ENCODE assay signal across 1 cellular context in the genomic region with DNA sequence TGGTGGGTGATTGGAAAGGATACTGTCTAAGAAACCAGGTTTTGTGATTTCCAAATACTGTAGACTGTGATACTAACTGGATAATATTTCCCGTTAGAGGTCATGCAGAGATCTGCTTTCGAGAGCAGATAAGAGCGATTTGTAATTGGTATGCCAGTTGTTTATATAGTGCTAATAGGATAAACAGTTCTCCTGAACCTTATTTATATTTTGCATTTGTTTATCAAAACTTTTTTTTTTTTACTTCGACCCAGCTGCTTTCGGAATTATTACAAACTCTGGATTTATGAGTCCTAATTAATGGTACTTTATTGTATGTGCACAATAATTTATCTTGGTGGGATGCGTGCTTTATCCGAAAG.
TF ChIP-seq lines count a peak whose summit lies in the region.

No MANE protein-coding gene starts in this region.

TF ChIP-seq in H1, 55 proteins besides CTCF, POLR2A, EP300 and RAD21:
- TF ChIP-seq MAFK (IDR thresholded peaks at IDR 0.05; ENCODE audit: low read depth, low read length) = no peak
- TF ChIP-seq KDM5A (IDR thresholded peaks at IDR 0.05; ENCODE audit: low read length) = no peak
- TF ChIP-seq TCF12 (IDR thresholded peaks at IDR 0.05; ENCODE audit: low read depth, low read length) = no peak
- no peak for TF ChIP-seq CREB1 (IDR thresholded peaks at IDR 0.05)
- TF ChIP-seq NANOG (IDR thresholded peaks at IDR 0.05; ENCODE audit: insufficient read depth, low read depth, low read length, poor library complexity, severe bottlenecking) = no peak
- no peak for TF ChIP-seq HDAC6 (IDR thresholded peaks at IDR 0.05; ENCODE audit: low read depth, low read length)
- TF ChIP-seq BCL11A (IDR thresholded peaks at IDR 0.05; ENCODE audit: low read depth in 2 of 2, low read length in 2 of 2) = no peak
- no peak for TF ChIP-seq SP1 (IDR thresholded peaks at IDR 0.05; ENCODE audit: low read depth, low read length)
- no peak for TF ChIP-seq JUN (IDR thresholded peaks at IDR 0.05; ENCODE audit: low read depth, low read length)
- no peak for TF ChIP-seq SP2 (IDR thresholded peaks at IDR 0.05; ENCODE audit: low read length)
- TF ChIP-seq, protein P1, sequence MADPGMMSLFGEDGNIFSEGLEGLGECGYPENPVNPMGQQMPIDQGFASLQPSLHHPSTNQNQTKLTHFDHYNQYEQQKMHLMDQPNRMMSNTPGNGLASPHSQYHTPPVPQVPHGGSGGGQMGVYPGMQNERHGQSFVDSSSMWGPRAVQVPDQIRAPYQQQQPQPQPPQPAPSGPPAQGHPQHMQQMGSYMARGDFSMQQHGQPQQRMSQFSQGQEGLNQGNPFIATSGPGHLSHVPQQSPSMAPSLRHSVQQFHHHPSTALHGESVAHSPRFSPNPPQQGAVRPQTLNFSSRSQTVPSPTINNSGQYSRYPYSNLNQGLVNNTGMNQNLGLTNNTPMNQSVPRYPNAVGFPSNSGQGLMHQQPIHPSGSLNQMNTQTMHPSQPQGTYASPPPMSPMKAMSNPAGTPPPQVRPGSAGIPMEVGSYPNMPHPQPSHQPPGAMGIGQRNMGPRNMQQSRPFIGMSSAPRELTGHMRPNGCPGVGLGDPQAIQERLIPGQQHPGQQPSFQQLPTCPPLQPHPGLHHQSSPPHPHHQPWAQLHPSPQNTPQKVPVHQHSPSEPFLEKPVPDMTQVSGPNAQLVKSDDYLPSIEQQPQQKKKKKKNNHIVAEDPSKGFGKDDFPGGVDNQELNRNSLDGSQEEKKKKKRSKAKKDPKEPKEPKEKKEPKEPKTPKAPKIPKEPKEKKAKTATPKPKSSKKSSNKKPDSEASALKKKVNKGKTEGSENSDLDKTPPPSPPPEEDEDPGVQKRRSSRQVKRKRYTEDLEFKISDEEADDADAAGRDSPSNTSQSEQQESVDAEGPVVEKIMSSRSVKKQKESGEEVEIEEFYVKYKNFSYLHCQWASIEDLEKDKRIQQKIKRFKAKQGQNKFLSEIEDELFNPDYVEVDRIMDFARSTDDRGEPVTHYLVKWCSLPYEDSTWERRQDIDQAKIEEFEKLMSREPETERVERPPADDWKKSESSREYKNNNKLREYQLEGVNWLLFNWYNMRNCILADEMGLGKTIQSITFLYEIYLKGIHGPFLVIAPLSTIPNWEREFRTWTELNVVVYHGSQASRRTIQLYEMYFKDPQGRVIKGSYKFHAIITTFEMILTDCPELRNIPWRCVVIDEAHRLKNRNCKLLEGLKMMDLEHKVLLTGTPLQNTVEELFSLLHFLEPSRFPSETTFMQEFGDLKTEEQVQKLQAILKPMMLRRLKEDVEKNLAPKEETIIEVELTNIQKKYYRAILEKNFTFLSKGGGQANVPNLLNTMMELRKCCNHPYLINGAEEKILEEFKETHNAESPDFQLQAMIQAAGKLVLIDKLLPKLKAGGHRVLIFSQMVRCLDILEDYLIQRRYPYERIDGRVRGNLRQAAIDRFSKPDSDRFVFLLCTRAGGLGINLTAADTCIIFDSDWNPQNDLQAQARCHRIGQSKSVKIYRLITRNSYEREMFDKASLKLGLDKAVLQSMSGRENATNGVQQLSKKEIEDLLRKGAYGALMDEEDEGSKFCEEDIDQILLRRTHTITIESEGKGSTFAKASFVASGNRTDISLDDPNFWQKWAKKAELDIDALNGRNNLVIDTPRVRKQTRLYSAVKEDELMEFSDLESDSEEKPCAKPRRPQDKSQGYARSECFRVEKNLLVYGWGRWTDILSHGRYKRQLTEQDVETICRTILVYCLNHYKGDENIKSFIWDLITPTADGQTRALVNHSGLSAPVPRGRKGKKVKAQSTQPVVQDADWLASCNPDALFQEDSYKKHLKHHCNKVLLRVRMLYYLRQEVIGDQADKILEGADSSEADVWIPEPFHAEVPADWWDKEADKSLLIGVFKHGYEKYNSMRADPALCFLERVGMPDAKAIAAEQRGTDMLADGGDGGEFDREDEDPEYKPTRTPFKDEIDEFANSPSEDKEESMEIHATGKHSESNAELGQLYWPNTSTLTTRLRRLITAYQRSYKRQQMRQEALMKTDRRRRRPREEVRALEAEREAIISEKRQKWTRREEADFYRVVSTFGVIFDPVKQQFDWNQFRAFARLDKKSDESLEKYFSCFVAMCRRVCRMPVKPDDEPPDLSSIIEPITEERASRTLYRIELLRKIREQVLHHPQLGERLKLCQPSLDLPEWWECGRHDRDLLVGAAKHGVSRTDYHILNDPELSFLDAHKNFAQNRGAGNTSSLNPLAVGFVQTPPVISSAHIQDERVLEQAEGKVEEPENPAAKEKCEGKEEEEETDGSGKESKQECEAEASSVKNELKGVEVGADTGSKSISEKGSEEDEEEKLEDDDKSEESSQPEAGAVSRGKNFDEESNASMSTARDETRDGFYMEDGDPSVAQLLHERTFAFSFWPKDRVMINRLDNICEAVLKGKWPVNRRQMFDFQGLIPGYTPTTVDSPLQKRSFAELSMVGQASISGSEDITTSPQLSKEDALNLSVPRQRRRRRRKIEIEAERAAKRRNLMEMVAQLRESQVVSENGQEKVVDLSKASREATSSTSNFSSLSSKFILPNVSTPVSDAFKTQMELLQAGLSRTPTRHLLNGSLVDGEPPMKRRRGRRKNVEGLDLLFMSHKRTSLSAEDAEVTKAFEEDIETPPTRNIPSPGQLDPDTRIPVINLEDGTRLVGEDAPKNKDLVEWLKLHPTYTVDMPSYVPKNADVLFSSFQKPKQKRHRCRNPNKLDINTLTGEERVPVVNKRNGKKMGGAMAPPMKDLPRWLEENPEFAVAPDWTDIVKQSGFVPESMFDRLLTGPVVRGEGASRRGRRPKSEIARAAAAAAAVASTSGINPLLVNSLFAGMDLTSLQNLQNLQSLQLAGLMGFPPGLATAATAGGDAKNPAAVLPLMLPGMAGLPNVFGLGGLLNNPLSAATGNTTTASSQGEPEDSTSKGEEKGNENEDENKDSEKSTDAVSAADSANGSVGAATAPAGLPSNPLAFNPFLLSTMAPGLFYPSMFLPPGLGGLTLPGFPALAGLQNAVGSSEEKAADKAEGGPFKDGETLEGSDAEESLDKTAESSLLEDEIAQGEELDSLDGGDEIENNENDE (IDR thresholded peaks at IDR 0.05; ENCODE audit: insufficient replicate concordance, low read length) = no peak
- no peak for TF ChIP-seq TEAD4 (IDR thresholded peaks at IDR 0.05; ENCODE audit: low read depth, low read length)
- TF ChIP-seq ZNF274 (IDR thresholded peaks at IDR 0.05; ENCODE audit: borderline replicate concordance, extremely low read depth, low read length) = no peak
- TF ChIP-seq BRCA1 (IDR thresholded peaks at IDR 0.05; ENCODE audit: low read depth, low read length) = no peak
- TF ChIP-seq CHD2 (IDR thresholded peaks at IDR 0.05; ENCODE audit: low read length) = no peak
- TF ChIP-seq YY1 (IDR thresholded peaks at IDR 0.05; ENCODE audit: low read depth, low read length) = no peak
- TF ChIP-seq CEBPB (IDR thresholded peaks at IDR 0.05; ENCODE audit: low read depth, low read length) = no peak
- TF ChIP-seq SAP30 (IDR thresholded peaks at IDR 0.05; ENCODE audit: insufficient read depth, insufficient replicate concordance, low read length) = no peak
- TF ChIP-seq KDM4A (IDR thresholded peaks at IDR 0.05; ENCODE audit: low read depth, low read length, severe bottlenecking) = no peak
